Comparison of ENCODE assay signal across 1 cellular context in the genomic region with DNA sequence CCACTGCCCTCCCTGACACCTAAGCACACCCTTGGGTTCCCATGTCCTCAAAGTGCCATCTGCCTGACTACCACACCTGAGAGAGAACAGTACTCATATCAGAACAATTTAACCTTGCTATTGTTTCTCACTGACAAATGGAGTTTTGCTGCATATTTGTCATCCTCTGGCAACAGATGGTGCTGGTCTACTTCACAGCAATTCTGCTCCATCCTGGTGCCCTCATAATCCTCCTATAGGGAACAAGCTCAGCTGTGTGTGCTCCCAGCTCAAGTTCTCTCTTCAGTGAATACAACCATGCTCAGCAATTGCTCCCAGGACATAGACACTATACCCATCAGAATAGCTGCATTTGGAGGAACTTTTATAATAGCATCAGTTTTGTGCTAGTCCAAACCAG.
TF ChIP-seq lines count a peak whose summit lies in the region.

No MANE protein-coding gene starts in this region.

TF ChIP-seq in HepG2, 621 proteins besides CTCF, POLR2A, EP300 and RAD21:
- TF ChIP-seq GABPA (IDR thresholded peaks at IDR 0.05; ENCODE audit: low read depth, low read length) = no peak
- no peak for TF ChIP-seq GABPA (CRISPR knock-in tag; IDR thresholded peaks at IDR 0.05; ENCODE audit: low read depth)
- TF ChIP-seq ZNF761 (CRISPR knock-in tag; conservative IDR thresholded peaks at IDR 0.05) = no peak
- TF ChIP-seq, protein P1, sequence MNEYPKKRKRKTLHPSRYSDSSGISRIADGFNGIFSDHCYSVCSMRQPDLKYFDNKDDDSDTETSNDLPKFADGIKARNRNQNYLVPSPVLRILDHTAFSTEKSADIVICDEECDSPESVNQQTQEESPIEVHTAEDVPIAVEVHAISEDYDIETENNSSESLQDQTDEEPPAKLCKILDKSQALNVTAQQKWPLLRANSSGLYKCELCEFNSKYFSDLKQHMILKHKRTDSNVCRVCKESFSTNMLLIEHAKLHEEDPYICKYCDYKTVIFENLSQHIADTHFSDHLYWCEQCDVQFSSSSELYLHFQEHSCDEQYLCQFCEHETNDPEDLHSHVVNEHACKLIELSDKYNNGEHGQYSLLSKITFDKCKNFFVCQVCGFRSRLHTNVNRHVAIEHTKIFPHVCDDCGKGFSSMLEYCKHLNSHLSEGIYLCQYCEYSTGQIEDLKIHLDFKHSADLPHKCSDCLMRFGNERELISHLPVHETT (CRISPR knock-in tag; conservative IDR thresholded peaks at IDR 0.05) = no peak
- no peak for TF ChIP-seq CENPX (CRISPR knock-in tag; IDR thresholded peaks at IDR 0.05)
- no peak for TF ChIP-seq DNMT3B (CRISPR knock-in tag; conservative IDR thresholded peaks at IDR 0.05)
- TF ChIP-seq, protein P2, sequence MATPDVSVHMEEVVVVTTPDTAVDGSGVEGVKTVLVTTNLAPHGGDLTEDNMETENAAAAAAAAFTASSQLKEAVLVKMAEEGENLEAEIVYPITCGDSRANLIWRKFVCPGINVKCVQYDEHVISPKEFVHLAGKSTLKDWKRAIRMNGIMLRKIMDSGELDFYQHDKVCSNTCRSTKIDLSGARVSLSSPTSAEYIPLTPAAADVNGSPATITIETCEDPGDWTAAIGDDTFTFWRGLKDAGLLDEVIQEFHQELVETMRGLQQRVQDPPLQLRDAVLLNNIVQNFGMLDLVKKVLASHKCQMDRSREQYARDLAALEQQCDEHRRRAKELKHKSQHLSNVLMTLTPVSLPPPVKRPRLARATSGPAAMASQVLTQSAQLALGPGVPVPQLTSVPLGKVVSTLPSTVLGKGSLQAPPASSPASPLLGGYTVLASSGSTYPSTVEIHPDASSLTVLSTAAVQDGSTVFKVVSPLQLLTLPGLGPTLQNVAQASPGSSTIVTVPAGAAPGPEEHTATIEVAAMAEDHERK (CRISPR knock-in tag; IDR thresholded peaks at IDR 0.05; ENCODE audit: low read depth) = no peak
TF ChIP-seq in HepG2: peak in this region for 0.
